8 cellular contexts compared by ENCODE assay signal in genomic region chr5:16934669-16935068, GRCh38. TPM values are rescaled to one million over a fixed set of nuclear protein-coding genes. Genes with fewer than 3 reads are reported as not detected.
DNase-seq lines count a peak whose midpoint lies in the region; ATAC-seq and TF ChIP-seq lines count a peak whose summit lies in the region.

No MANE protein-coding gene starts in this region.

- H3K4me3 ChIP-seq in AG04449 (ENCODE audit: low read depth, low read length), result peak overlapping the region; percentile 67
- peak overlapping the region; percentile 54 to 88 (median 78) for H3K4me3 ChIP-seq in breast epithelium
- H3K4me3 ChIP-seq in mesodermal cell (ENCODE audit: extremely low read depth, insufficient read depth, low read length, poor library complexity, severe bottlenecking), result peak overlapping the region; percentile 96

- 2 to 9% methylated on average over 3 to 4 of the region's 4 CpGs for WGBS in mesodermal cell (ENCODE audit: insufficient coverage in 2 of 2), 2 experiments

- H3K27ac ChIP-seq in breast epithelium, result no peak overlapping the region
- no peak overlapping the region for H3K27ac ChIP-seq in mesodermal cell (ENCODE audit: low read depth, low read length, severe bottlenecking)

- ATAC-seq in GM21576 (IDR thresholded peaks at IDR 0.05; ENCODE audit: unreplicated experiment), result no peak

- POLR2A ChIA-PET in AG04449 (lab: Yijun Ruan, JAX), result no interaction called here

- no peak for TF ChIP-seq POLR2A in breast epithelium (IDR thresholded peaks at IDR 0.05)

- intact Hi-C loops in breast epithelium (cut with DNase I; ENCODE audit: low total_unique reads), result loop anchor here (1.0 kb wide), 1 partner anchor 17 kb away; no protein-coding TSS in a partner anchor

- TF ChIP-seq CTCF in AG04449 (IDR thresholded peaks at IDR 0.05; ENCODE audit: insufficient read depth, low read length, missing control alignments) (no peak), breast epithelium (IDR thresholded peaks at IDR 0.05) (no peak)

- H3K4me1 ChIP-seq in breast epithelium, result no peaks in the 10 kb centered on the region
- H3K4me1 ChIP-seq in mesodermal cell (ENCODE audit: control insufficient read depth, insufficient read depth, low read length, poor library complexity, severe bottlenecking), result peaks cover 14% of the 10 kb centered on the region

- no peaks in the 10 kb centered on the region for H3K9me3 ChIP-seq in breast epithelium
- H3K9me3 ChIP-seq in mesodermal cell (ENCODE audit: control insufficient read depth, low read length), result no peaks in the 10 kb centered on the region

- CTCF ChIA-PET in AG04449 (lab: Yijun Ruan, JAX), result interaction anchor here (0.7 to 13.4 kb wide), 8 partner anchors 14 to 269 kb away, joined by 3 to 190 read pairs (median 17); no protein-coding TSS in a partner anchor

- no peaks in the 10 kb centered on the region for H3K27me3 ChIP-seq in breast epithelium

- DNase-seq in AG04449 (ENCODE audit: low read depth, low spot score) (no peak), HS-27A (ENCODE audit: low read depth) (peak; percentile 19), breast epithelium (ENCODE audit: low spot score in 2 of 2) (no peak), amygdala (lab: John Stamatoyannopoulos, UW) (no peak), cerebellar cortex (ENCODE audit: low spot score) (no peak)
- DNase-seq in stimulated activated CD4-positive, alpha-beta T cell treated with anti-CD3 and anti-CD28 coated beads, Interleukin-2, amount 100 ng/mL, for 24 hours, result no peak

- no peaks in the 10 kb centered on the region for H3K36me3 ChIP-seq in breast epithelium
- H3K36me3 ChIP-seq in mesodermal cell (ENCODE audit: control insufficient read depth, insufficient read depth, low read length), result peaks cover 36% of the 10 kb centered on the region

RNA-seq across cellular contexts. Expression of gene MYO10, which starts 1.4 kb away (rescaled TPM):
- 10 to 100 TPM in 2 of 3 donors, 1 to 10 TPM in 1; 8.6 to 22.6 (median 21.2) TPM for total RNA-seq in breast epithelium
- 86.3 TPM for polyA plus RNA-seq in mesodermal cell (2013, experiment 1 of 2)
- 80.2 TPM for polyA plus RNA-seq in mesodermal cell (2013, experiment 2 of 2)
